ENCODE assay signal across 1 cellular context in the genomic region with DNA sequence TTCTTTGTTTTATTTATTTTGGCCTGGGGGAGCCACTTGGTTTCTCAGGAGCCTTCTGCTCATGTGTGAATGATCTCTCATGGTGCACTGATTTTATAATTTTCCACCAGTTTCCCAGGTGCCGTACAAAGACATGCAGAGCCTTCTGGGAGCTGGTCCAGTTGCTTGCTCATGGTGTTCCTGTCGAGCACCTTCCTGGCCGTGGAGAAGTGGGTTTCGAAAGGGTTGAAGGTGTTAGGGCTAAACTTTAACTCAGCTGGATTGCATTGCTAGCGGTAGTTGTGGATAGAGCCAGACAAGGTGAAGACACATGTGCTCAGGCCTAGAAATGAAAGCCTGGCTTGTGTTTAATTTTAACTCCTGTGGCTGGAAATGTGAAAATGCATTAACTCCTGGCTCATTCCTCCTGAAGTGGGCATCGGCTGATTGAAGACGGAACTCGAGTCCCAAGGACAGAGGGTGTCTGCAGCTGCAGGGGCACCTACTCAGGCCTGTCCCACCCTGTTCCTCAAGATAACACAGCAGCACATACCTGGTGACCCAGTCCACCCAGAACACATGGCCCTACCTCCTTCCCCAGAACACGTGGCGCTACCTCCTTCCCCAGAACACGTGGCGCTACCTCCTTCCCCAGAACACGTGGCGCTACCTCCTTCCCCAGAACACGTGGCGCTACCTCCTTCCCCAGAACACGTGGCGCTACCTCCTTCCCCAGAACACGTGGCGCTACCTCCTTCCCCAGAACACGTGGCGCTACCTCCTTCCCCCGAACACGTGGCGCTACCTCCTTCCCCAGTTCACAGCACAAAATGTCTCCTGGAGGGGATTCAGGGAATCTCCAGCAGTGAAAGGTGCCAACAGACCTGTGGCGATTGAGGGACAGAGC.
A peak's percentile ranks its signal among the peaks of the same experiment; 100 is the strongest.
TF ChIP-seq lines count a peak whose summit lies in the region.

No MANE protein-coding gene starts in this region.

TF ChIP-seq in K562, 482 proteins besides CTCF, POLR2A, EP300 and RAD21 (continued from another document):
- TF ChIP-seq, protein P1, sequence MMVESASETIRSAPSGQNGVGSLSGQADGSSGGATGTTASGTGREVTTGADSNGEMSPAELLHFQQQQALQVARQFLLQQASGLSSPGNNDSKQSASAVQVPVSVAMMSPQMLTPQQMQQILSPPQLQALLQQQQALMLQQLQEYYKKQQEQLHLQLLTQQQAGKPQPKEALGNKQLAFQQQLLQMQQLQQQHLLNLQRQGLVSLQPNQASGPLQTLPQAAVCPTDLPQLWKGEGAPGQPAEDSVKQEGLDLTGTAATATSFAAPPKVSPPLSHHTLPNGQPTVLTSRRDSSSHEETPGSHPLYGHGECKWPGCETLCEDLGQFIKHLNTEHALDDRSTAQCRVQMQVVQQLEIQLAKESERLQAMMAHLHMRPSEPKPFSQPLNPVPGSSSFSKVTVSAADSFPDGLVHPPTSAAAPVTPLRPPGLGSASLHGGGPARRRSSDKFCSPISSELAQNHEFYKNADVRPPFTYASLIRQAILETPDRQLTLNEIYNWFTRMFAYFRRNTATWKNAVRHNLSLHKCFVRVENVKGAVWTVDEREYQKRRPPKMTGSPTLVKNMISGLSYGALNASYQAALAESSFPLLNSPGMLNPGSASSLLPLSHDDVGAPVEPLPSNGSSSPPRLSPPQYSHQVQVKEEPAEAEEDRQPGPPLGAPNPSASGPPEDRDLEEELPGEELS (CRISPR knock-in tag; IDR thresholded peaks at IDR 0.05; ENCODE audit: borderline replicate concordance): peak; percentile 69; the same call in 1 of the 2 replicates
- TF ChIP-seq ZNF124 (CRISPR knock-in tag; IDR thresholded peaks at IDR 0.05): peak; percentile 42; the same call in 1 of the 2 replicates
- peak in 1 of 2 experiments; percentile 22; a peak in 1 of 4 replicates for TF ChIP-seq FOXA3 (CRISPR knock-in tag; conservative IDR thresholded peaks at IDR 0.05 in 1 of 2, IDR thresholded peaks at IDR 0.05 in 1 of 2)
- peak; percentile 27; the same call in 1 of the 2 replicates for TF ChIP-seq ZNF431 (CRISPR knock-in tag; IDR thresholded peaks at IDR 0.05)
- TF ChIP-seq ZNF23 (CRISPR knock-in tag; IDR thresholded peaks at IDR 0.05): no peak
- TF ChIP-seq ZNF511 (CRISPR knock-in tag; IDR thresholded peaks at IDR 0.05): peak; percentile 37; the same call in 1 of the 2 replicates
- TF ChIP-seq, protein P2, sequence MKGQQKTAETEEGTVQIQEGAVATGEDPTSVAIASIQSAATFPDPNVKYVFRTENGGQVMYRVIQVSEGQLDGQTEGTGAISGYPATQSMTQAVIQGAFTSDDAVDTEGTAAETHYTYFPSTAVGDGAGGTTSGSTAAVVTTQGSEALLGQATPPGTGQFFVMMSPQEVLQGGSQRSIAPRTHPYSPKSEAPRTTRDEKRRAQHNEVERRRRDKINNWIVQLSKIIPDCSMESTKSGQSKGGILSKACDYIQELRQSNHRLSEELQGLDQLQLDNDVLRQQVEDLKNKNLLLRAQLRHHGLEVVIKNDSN (CRISPR knock-in tag; IDR thresholded peaks at IDR 0.05): peak; percentile 62
- TF ChIP-seq, protein P3, sequence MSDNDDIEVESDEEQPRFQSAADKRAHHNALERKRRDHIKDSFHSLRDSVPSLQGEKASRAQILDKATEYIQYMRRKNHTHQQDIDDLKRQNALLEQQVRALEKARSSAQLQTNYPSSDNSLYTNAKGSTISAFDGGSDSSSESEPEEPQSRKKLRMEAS (CRISPR knock-in tag; IDR thresholded peaks at IDR 0.05): peak; percentile 89
- TF ChIP-seq CBX3 (IDR thresholded peaks at IDR 0.05; ENCODE audit: borderline replicate concordance in 1 of 2, low read length in 2 of 2): 0 out of 3 replicates have a peak, but pooled peaks of 1 of the 2 experiments have one; percentile 33
- TF ChIP-seq PTRF (tag; IDR thresholded peaks at IDR 0.05): no peak
- no peak for TF ChIP-seq TEAD4 (IDR thresholded peaks at IDR 0.05; ENCODE audit: low read length)
- TF ChIP-seq TEAD4 (CRISPR knock-in tag; IDR thresholded peaks at IDR 0.05; ENCODE audit: borderline replicate concordance): peak; percentile 30; the same call in 1 of the 2 replicates
- TF ChIP-seq, protein P4, sequence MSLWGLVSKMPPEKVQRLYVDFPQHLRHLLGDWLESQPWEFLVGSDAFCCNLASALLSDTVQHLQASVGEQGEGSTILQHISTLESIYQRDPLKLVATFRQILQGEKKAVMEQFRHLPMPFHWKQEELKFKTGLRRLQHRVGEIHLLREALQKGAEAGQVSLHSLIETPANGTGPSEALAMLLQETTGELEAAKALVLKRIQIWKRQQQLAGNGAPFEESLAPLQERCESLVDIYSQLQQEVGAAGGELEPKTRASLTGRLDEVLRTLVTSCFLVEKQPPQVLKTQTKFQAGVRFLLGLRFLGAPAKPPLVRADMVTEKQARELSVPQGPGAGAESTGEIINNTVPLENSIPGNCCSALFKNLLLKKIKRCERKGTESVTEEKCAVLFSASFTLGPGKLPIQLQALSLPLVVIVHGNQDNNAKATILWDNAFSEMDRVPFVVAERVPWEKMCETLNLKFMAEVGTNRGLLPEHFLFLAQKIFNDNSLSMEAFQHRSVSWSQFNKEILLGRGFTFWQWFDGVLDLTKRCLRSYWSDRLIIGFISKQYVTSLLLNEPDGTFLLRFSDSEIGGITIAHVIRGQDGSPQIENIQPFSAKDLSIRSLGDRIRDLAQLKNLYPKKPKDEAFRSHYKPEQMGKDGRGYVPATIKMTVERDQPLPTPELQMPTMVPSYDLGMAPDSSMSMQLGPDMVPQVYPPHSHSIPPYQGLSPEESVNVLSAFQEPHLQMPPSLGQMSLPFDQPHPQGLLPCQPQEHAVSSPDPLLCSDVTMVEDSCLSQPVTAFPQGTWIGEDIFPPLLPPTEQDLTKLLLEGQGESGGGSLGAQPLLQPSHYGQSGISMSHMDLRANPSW (CRISPR knock-in tag; IDR thresholded peaks at IDR 0.05): no peak
- TF ChIP-seq, protein P5, sequence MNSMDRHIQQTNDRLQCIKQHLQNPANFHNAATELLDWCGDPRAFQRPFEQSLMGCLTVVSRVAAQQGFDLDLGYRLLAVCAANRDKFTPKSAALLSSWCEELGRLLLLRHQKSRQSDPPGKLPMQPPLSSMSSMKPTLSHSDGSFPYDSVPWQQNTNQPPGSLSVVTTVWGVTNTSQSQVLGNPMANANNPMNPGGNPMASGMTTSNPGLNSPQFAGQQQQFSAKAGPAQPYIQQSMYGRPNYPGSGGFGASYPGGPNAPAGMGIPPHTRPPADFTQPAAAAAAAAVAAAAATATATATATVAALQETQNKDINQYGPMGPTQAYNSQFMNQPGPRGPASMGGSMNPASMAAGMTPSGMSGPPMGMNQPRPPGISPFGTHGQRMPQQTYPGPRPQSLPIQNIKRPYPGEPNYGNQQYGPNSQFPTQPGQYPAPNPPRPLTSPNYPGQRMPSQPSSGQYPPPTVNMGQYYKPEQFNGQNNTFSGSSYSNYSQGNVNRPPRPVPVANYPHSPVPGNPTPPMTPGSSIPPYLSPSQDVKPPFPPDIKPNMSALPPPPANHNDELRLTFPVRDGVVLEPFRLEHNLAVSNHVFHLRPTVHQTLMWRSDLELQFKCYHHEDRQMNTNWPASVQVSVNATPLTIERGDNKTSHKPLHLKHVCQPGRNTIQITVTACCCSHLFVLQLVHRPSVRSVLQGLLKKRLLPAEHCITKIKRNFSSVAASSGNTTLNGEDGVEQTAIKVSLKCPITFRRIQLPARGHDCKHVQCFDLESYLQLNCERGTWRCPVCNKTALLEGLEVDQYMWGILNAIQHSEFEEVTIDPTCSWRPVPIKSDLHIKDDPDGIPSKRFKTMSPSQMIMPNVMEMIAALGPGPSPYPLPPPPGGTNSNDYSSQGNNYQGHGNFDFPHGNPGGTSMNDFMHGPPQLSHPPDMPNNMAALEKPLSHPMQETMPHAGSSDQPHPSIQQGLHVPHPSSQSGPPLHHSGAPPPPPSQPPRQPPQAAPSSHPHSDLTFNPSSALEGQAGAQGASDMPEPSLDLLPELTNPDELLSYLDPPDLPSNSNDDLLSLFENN (IDR thresholded peaks at IDR 0.05; ENCODE audit: low read depth in 2 of 2, low read length in 2 of 2): no peak
- TF ChIP-seq ZBTB33 (CRISPR knock-in tag; IDR thresholded peaks at IDR 0.05): 0 out of 2 replicates have a peak, but pooled peaks have one; percentile 23
- TF ChIP-seq XRCC3 (IDR thresholded peaks at IDR 0.05): no peak
- peak; percentile 65 to 76 for TF ChIP-seq E2F6 (IDR thresholded peaks at IDR 0.05; ENCODE audit: borderline replicate concordance in 1 of 2, extremely low read depth in 1 of 2, insufficient read depth in 1 of 2, insufficient read length in 1 of 2, low read depth in 1 of 2, low read length in 1 of 2, poor library complexity in 1 of 2, severe bottlenecking in 1 of 2)
